Comparison of ENCODE assay signal across 1 cellular context in genomic region chr11:3796346-3796745, GRCh38.
TF ChIP-seq lines count a peak whose summit lies in the region.

No MANE protein-coding gene starts in this region.

TF ChIP-seq in H1, 55 proteins besides CTCF, POLR2A, EP300 and RAD21:
- TF ChIP-seq RNF2 (IDR thresholded peaks at IDR 0.05; ENCODE audit: borderline replicate concordance, low read depth, low read length, missing control alignments, poor library complexity, severe bottlenecking) (no peak), RFX5 (IDR thresholded peaks at IDR 0.05; ENCODE audit: borderline replicate concordance, low read depth, low read length) (no peak), POU5F1 (IDR thresholded peaks at IDR 0.05; ENCODE audit: low read depth, low read length) (no peak), KDM5A (IDR thresholded peaks at IDR 0.05; ENCODE audit: low read length) (no peak)
